Comparison of ENCODE assay signal across 8 cellular contexts in genomic region chr11:64331569-64332371, GRCh38. TPM values are rescaled to one million over a fixed set of nuclear protein-coding genes. Genes with fewer than 3 reads are reported as not detected.
DNase-seq lines count a peak whose midpoint lies in the region; ATAC-seq, FAIRE-seq and TF ChIP-seq lines count a peak whose summit lies in the region.

No MANE protein-coding gene starts in this region.

- H3K9ac ChIP-seq in GM23248 (no peak overlapping the region), mesendoderm (ENCODE audit: low read length) (no peak overlapping the region)

- no peak overlapping the region for H4K8ac ChIP-seq in mesendoderm (ENCODE audit: low read depth, low read length)

- peaks cover 11% of the 10 kb centered on the region for H3K9me3 Mint-ChIP-seq in dendritic cell treated with granulocyte-macrophage colony-stimulating factor and Interleukin-4, amounts not matched to agents 40 ng/mL and 50 ng/mL, for 4 days
- H3K9me3 Mint-ChIP-seq in stimulated activated effector memory CD8-positive, alpha-beta T cell treated with anti-CD3 and anti-CD28 coated beads, Interleukin-12 subunit alpha, Interleukin-12 subunit beta, amount 100 ng/mL, for 72 hours = no peaks in the 10 kb centered on the region

- 33% methylated on average over 20 of the region's 20 CpGs for WGBS in GM23248 (ENCODE audit: low coverage in 1 of 2, low lambda C conversion rate in 2 of 2, missing lambda C conversion rate in 2 of 2), 2 experiments
- WGBS in mesendoderm (ENCODE audit: extremely low coverage, insufficient coverage, low lambda C conversion rate) = 100% methylated on average over 1 of the region's 20 CpGs

- no peak overlapping the region for H2BK5ac ChIP-seq in mesendoderm (ENCODE audit: low read length)

- H3K79me1 ChIP-seq in mesendoderm (ENCODE audit: low read length) = no peaks in the 10 kb centered on the region

- H3K36me3 Mint-ChIP-seq in dendritic cell treated with granulocyte-macrophage colony-stimulating factor and Interleukin-4, amounts not matched to agents 40 ng/mL and 50 ng/mL, for 4 days (ENCODE audit: low read depth) = no peaks in the 10 kb centered on the region
- peaks cover 18% of the 10 kb centered on the region for H3K36me3 Mint-ChIP-seq in stimulated activated effector memory CD8-positive, alpha-beta T cell treated with anti-CD3 and anti-CD28 coated beads, Interleukin-12 subunit alpha, Interleukin-12 subunit beta, amount 100 ng/mL, for 72 hours

- H2AFZ ChIP-seq in GM23248 = peak overlapping the region; percentile 54

- intact Hi-C loops in dendritic cell treated with granulocyte-macrophage colony-stimulating factor and Interleukin-4, amounts not matched to agents 40 ng/mL and 50 ng/mL, for 4 days (cut with micrococcal nuclease) = no loop called here

- no peak overlapping the region for H4K5ac ChIP-seq in mesendoderm (ENCODE audit: low read length)

- peak overlapping the region; percentile 76 for H3K27ac Mint-ChIP-seq in dendritic cell treated with granulocyte-macrophage colony-stimulating factor and Interleukin-4, amounts not matched to agents 40 ng/mL and 50 ng/mL, for 4 days
- H3K27ac Mint-ChIP-seq in stimulated activated effector memory CD8-positive, alpha-beta T cell treated with anti-CD3 and anti-CD28 coated beads, Interleukin-12 subunit alpha, Interleukin-12 subunit beta, amount 100 ng/mL, for 72 hours = peak overlapping the region; percentile 68

- no peaks in the 10 kb centered on the region for H4K20me1 ChIP-seq in GM23248 (ENCODE audit: insufficient read depth)

- H3K4me1 Mint-ChIP-seq in dendritic cell treated with granulocyte-macrophage colony-stimulating factor and Interleukin-4, amounts not matched to agents 40 ng/mL and 50 ng/mL, for 4 days (ENCODE audit: low read depth) = peaks cover 37% of the 10 kb centered on the region
- H3K4me1 Mint-ChIP-seq in stimulated activated effector memory CD8-positive, alpha-beta T cell treated with anti-CD3 and anti-CD28 coated beads, Interleukin-12 subunit alpha, Interleukin-12 subunit beta, amount 100 ng/mL, for 72 hours = peaks cover 27% of the 10 kb centered on the region

- no peak overlapping the region for H2BK15ac ChIP-seq in mesendoderm (replicated peaks; ENCODE audit: low read depth)

- H3K4me3 ChIP-seq in GM23248 (peak overlapping the region; percentile 12; the same call in 1 of the 2 replicates), mesendoderm (ENCODE audit: low read length) (no peak overlapping the region)

- H3K27me3 ChIP-seq in GM23248 (replicated peaks; ENCODE audit: insufficient read depth) = no peaks in the 10 kb centered on the region
- H3K27me3 ChIP-seq in mesendoderm (ENCODE audit: insufficient read depth, low read length, poor library complexity) = no peaks in the 10 kb centered on the region

- H3K4me3 Mint-ChIP-seq in dendritic cell treated with granulocyte-macrophage colony-stimulating factor and Interleukin-4, amounts not matched to agents 40 ng/mL and 50 ng/mL, for 4 days = peak overlapping the region; percentile 9
- peak overlapping the region; percentile 36 for H3K4me3 Mint-ChIP-seq in stimulated activated effector memory CD8-positive, alpha-beta T cell treated with anti-CD3 and anti-CD28 coated beads, Interleukin-12 subunit alpha, Interleukin-12 subunit beta, amount 100 ng/mL, for 72 hours

- TF ChIP-seq CTCF in D721Med (IDR thresholded peaks at IDR 0.05; ENCODE audit: insufficient read depth, missing control alignments) = peak; percentile 46

- no peaks in the 10 kb centered on the region for H3K9me2 ChIP-seq in GM23248 (ENCODE audit: insufficient read depth)

- H3F3A ChIP-seq in GM23248 (ENCODE audit: insufficient read depth) = no peaks in the 10 kb centered on the region

- H3K56ac ChIP-seq in mesendoderm (ENCODE audit: low read length) = peak overlapping the region; percentile 79

- H3K4me2 ChIP-seq in GM23248 (ENCODE audit: unreplicated experiment) = peak overlapping the region; percentile 30
- no peak overlapping the region for H3K4me2 ChIP-seq in mesendoderm (ENCODE audit: low read length)

- no peak overlapping the region for H3K4ac ChIP-seq in mesendoderm (ENCODE audit: low read depth, low read length)

- H3K27ac ChIP-seq in GM23248 (no peak overlapping the region), mesendoderm (ENCODE audit: low read depth, low read length) (no peak overlapping the region)

- no peaks in the 10 kb centered on the region for H3K79me2 ChIP-seq in GM23248 (ENCODE audit: insufficient read depth)
- no peaks in the 10 kb centered on the region for H3K79me2 ChIP-seq in mesendoderm (ENCODE audit: control insufficient read depth, insufficient read depth, low read length)

- H2AK5ac ChIP-seq in mesendoderm (ENCODE audit: low read length) = peak overlapping the region; percentile 90

- H3K36me3 ChIP-seq in GM23248 (ENCODE audit: low read depth) = no peaks in the 10 kb centered on the region
- H3K36me3 ChIP-seq in mesendoderm (ENCODE audit: control insufficient read depth, insufficient read depth, low read length) = no peaks in the 10 kb centered on the region

- in situ Hi-C loops in GM23248 (cut with MboI) = no loop called here

- H3K9me3 ChIP-seq in GM23248 (ENCODE audit: low read depth) = no peaks in the 10 kb centered on the region

- H3K27me3 Mint-ChIP-seq in dendritic cell treated with granulocyte-macrophage colony-stimulating factor and Interleukin-4, amounts not matched to agents 40 ng/mL and 50 ng/mL, for 4 days = peaks cover 6% of the 10 kb centered on the region

- DNase-seq in D721Med (ENCODE audit: insufficient read length, low spot score) (no peak), GM23248 (peak; percentile 98), NCI-H1694 treated with DMSO at 0.1 percent for 48 hours (lab: John Stamatoyannopoulos, UW) (peak; percentile 47), mesendoderm (peak; percentile 71), NCI-H146 (lab: John Stamatoyannopoulos, UW) (no peak)
- peak; percentile 75 to 92 for DNase-seq in stimulated activated effector memory CD8-positive, alpha-beta T cell treated with anti-CD3 and anti-CD28 coated beads, Interleukin-12 subunit alpha, Interleukin-12 subunit beta, amount 100 ng/mL, for 72 hours (ENCODE audit: low spot score in 2 of 2)

- ATAC-seq in activated CD4-positive, CD25-positive, alpha-beta regulatory T cell treated with anti-CD3 and anti-CD28 coated beads, Interleukin-2, amount 50 U/mL, for 24 hours = peak; percentile 78 to 79
- peak; percentile 94 for ATAC-seq in stimulated activated effector memory CD8-positive, alpha-beta T cell treated with anti-CD3 and anti-CD28 coated beads, Interleukin-12 subunit alpha, Interleukin-12 subunit beta, amount 100 ng/mL, for 72 hours

- no peak overlapping the region for H3K18ac ChIP-seq in mesendoderm (ENCODE audit: low read length)

- H3K23ac ChIP-seq in mesendoderm (ENCODE audit: low read length) = peak overlapping the region; percentile 66

- no peak overlapping the region for H2BK120ac ChIP-seq in mesendoderm (ENCODE audit: low read depth, low read length)

- H3K4me1 ChIP-seq in GM23248 (ENCODE audit: insufficient read depth) = peaks cover 9% of the 10 kb centered on the region
- H3K4me1 ChIP-seq in mesendoderm (ENCODE audit: control insufficient read depth, low read depth, low read length) = peaks cover 2% of the 10 kb centered on the region

- no peak for FAIRE-seq in D721Med (lab: Jason Lieb, UNC)

RNA-seq across cellular contexts. Expression of gene CCDC88B, which starts 8.2 kb away (rescaled TPM):
- total RNA-seq in GM23248 (2014; rRNA removed; shearing (Covaris generic)) = 1.8 TPM in 2 replicates
- 2.6 and 3.1 TPM in 2 replicates for polyA plus RNA-seq in GM23248 (2016; fragmentation: Nextera tagmentation; extraction: Ambion mirVana)
- polyA plus RNA-seq in mesendoderm (2013, experiment 1 of 2) = 2.0 TPM
- 1.6 TPM for polyA plus RNA-seq in mesendoderm (2013, experiment 2 of 2)

RNA-seq across cellular contexts. Expression of gene PRDX5, which starts 13.8 kb away (rescaled TPM):
- total RNA-seq in GM23248 (2014; rRNA removed; shearing (Covaris generic)) = 243 and 260 TPM in 2 replicates
- 436 and 451 TPM in 2 replicates for polyA plus RNA-seq in GM23248 (2016; fragmentation: Nextera tagmentation; extraction: Ambion mirVana)
- 99.0 TPM for polyA plus RNA-seq in mesendoderm (2013, experiment 1 of 2)
- polyA plus RNA-seq in mesendoderm (2013, experiment 2 of 2) = 97.3 TPM

RNA-seq across cellular contexts. Expression of gene TRMT112, which starts 14.4 kb away (rescaled TPM):
- 161 and 183 TPM in 2 replicates for total RNA-seq in GM23248 (2014; rRNA removed; shearing (Covaris generic))
- polyA plus RNA-seq in GM23248 (2016; fragmentation: Nextera tagmentation; extraction: Ambion mirVana) = 269 and 282 TPM in 2 replicates
- polyA plus RNA-seq in mesendoderm (2013, experiment 1 of 2) = 524 TPM
- polyA plus RNA-seq in mesendoderm (2013, experiment 2 of 2) = 540 TPM

RNA-seq across cellular contexts. Expression of gene ESRRA, which starts 26.4 kb away (rescaled TPM):
- 38.6 and 41.9 TPM in 2 replicates for total RNA-seq in GM23248 (2014; rRNA removed; shearing (Covaris generic))
- polyA plus RNA-seq in GM23248 (2016; fragmentation: Nextera tagmentation; extraction: Ambion mirVana) = 17.2 and 18.1 TPM in 2 replicates
- polyA plus RNA-seq in mesendoderm (2013, experiment 1 of 2) = 9.3 TPM
- 8.3 TPM for polyA plus RNA-seq in mesendoderm (2013, experiment 2 of 2)

RNA-seq across cellular contexts. Expression of gene RPS6KA4, which starts 27.2 kb away (rescaled TPM):
- total RNA-seq in GM23248 (2014; rRNA removed; shearing (Covaris generic)) = 61.0 and 81.8 TPM in 2 replicates
- 12.2 and 13.6 TPM in 2 replicates for polyA plus RNA-seq in GM23248 (2016; fragmentation: Nextera tagmentation; extraction: Ambion mirVana)
- 4.8 TPM for polyA plus RNA-seq in mesendoderm (2013, experiment 1 of 2)
- polyA plus RNA-seq in mesendoderm (2013, experiment 2 of 2) = 4.6 TPM

Comparison
In these comparisons a context has a peak if more than half of its experiments do, and no peak if none do; other contexts are left out.
1. DNase-seq: peak in GM23248 (single experiment), NCI-H1694 treated with DMSO at 0.1 percent for 48 hours (single experiment), mesendoderm (single experiment) and stimulated activated effector memory CD8-positive, alpha-beta T cell treated with anti-CD3 and anti-CD28 coated beads, Interleukin-12 subunit alpha, Interleukin-12 subunit beta, amount 100 ng/mL, for 72 hours (2 of 2); none in D721Med (single experiment) and NCI-H146 (single experiment).